ENCODE assay signal across 37 cellular contexts in the genomic region with DNA sequence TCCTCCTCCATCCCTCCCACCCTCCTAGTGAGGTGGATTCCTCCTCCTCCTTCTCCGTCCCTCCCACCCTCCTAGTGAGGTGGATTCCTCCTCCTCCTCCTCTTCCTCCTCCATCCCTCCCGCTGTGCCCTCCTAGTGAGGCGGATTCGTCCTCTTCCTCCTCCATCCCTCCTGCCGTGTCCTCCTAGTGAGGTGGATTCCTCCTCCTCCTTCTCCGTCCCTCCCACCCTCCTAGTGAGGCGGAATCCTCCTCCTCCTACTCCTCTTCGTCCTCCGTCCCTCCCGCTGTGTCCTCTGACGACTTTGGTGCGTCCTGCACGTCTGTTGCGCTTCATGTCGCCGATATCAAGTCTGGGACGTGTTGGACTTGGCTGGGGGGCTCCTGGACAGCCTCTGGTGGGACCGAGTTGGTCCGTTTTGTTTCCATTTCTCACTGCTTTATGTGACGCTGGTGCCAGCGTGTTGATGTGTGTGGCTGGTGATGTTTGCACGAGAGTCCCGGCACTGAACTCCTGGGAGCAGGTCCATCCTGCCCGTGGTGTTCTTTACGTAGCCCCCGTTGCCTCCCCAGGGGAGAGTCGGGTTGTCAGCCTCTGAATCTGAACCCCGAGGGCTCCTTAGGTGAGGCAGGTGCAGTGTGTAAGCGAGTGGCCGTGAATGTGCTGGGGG. TPM values are rescaled to one million over a fixed set of nuclear protein-coding genes. Genes with fewer than 3 reads are reported as not detected.
A peak's percentile ranks its signal among the peaks of the same experiment; 100 is the strongest.
DNase-seq lines count a peak whose midpoint lies in the region; ATAC-seq, FAIRE-seq and TF ChIP-seq lines count a peak whose summit lies in the region.
"Had no signal": no experiment of that assay in that cellular context is flagged by ENCODE, and none has a peak within 500 bp of the region (broad histone marks: within the 10 kb centered on the region; RNA-seq: fewer than 3 reads in every experiment).

No MANE protein-coding gene starts in this region.

- no peak overlapping the region for H2BK20ac ChIP-seq in H9 (ENCODE audit: low read depth, low read length, poor library complexity, severe bottlenecking)

- CTCF ChIA-PET in activated naive CD4-positive, alpha-beta T cell treated with anti-CD3 and anti-CD28 coated beads, Interleukin-2, amount 10 ng/mL, durations not matched to agents 7 days and 5 days (lab: Charles Lee): no interaction called here

- H3K14ac ChIP-seq in H9 (ENCODE audit: insufficient read depth, low read length): no peak overlapping the region

- no peak for TF ChIP-seq CTCF in H9 (conservative IDR thresholded peaks at IDR 0.05)
- no peak for TF ChIP-seq CTCF in stomach (IDR thresholded peaks at IDR 0.05)

- no peak overlapping the region for H4K8ac ChIP-seq in H9 (replicated peaks; ENCODE audit: insufficient read length, low read depth, low read length)

- no peak for DNase-seq in activated naive CD4-positive, alpha-beta T cell treated with anti-CD3 and anti-CD28 coated beads, Interleukin-2, amount 10 ng/mL, durations not matched to agents 7 days and 5 days
- no peak for DNase-seq in activated naive CD4-positive, alpha-beta T cell treated with anti-CD3 and anti-CD28 coated beads, Interleukin-2, amount 50 U/mL, for 72 hours (ENCODE audit: low spot score in 2 of 2)
- DNase-seq in H9 (no peak), memory B cell (ENCODE audit: low spot score in 2 of 2) (no peak), stomach (peak; percentile 11), urothelium cell line (ENCODE audit: low spot score) (no peak), NCI-H2196 treated with DMSO at 0.1 percent for 48 hours (lab: John Stamatoyannopoulos, UW; ENCODE audit: unreplicated experiment) (no peak)
- DNase-seq: ACHN; activated CD4-positive, alpha-beta T cell treated with anti-CD3 and anti-CD28 coated beads for 48 hours; activated naive CD8-positive, alpha-beta T cell treated with anti-CD3 and anti-CD28 coated beads, Interleukin-2, amount 50 U/mL, for 24 hours; BE2C; DMS153; effector memory CD4-positive, alpha-beta T cell; erythroblast; HCEC 1CT; immature natural killer cell; left colon; mammary epithelial cell; MV-4-11; NCI-H1436 treated with DMSO at 0.1 percent for 48 hours; NCI-H2107; NCI-H446; NCI-H748 treated with DMSO at 0.1 percent for 48 hours; SIG-M5; stimulated activated CD4-positive, alpha-beta T cell treated with anti-CD3 and anti-CD28 coated beads, Interleukin-1b, Interleukin-23, amount 100 ng/mL, for 48 hours had no signal

- H2BK15ac ChIP-seq in H9 (ENCODE audit: low read depth, low read length): no peak overlapping the region

- no peak overlapping the region for H3K56ac ChIP-seq in H9 (ENCODE audit: insufficient read length, low read depth, low read length)

- H3K4me3 ChIP-seq in stomach: no peak overlapping the region
- H3K4me3 ChIP-seq: coronary artery, right atrium auricular region, smooth muscle cell, thoracic aorta had no signal

- no peak overlapping the region for H3K4me3 Mint-ChIP-seq in activated naive CD4-positive, alpha-beta T cell treated with anti-CD3 and anti-CD28 coated beads, Interleukin-2, amount 10 ng/mL, durations not matched to agents 7 days and 5 days
- no peak overlapping the region for H3K4me3 Mint-ChIP-seq in H9
- no peak overlapping the region for H3K4me3 Mint-ChIP-seq in memory B cell
- H3K4me3 Mint-ChIP-seq: activated naive CD8-positive, alpha-beta T cell treated with anti-CD3 and anti-CD28 coated beads, Interleukin-2, amount 50 U/mL, for 24 hours; activated T-helper 17 cell treated with anti-CD3 and anti-CD28 coated beads, Interleukin-2, amount 50 U/mL, for 72 hours; immature natural killer cell; neural crest cell; stimulated activated naive CD8-positive, alpha-beta T cell treated with anti-CD3 and anti-CD28 coated beads, Interleukin-15, Interleukin-2, amounts not matched to agents 100 ng/mL and 50 ng/mL, for 24 hours had no signal

- no peak overlapping the region for H2BK12ac ChIP-seq in H9 (ENCODE audit: insufficient read length, low read depth, low read length)

- FAIRE-seq in urothelium cell line (lab: Jason Lieb, UNC): no peak
- FAIRE-seq: GM12892 had no signal

- TF ChIP-seq POLR2A in stomach (IDR thresholded peaks at IDR 0.05): no peak

- no peak for TF ChIP-seq EP300 in stomach (IDR thresholded peaks at IDR 0.05)

- no peak overlapping the region for H3K4ac ChIP-seq in H9 (ENCODE audit: low read depth, low read length)

- H3K36me3 Mint-ChIP-seq in activated naive CD4-positive, alpha-beta T cell treated with anti-CD3 and anti-CD28 coated beads, Interleukin-2, amount 10 ng/mL, durations not matched to agents 7 days and 5 days: peaks cover 66% of the 10 kb centered on the region
- peaks cover 36 to 40% of the 10 kb centered on the region in 2 donors for H3K36me3 Mint-ChIP-seq in activated naive CD4-positive, alpha-beta T cell treated with anti-CD3 and anti-CD28 coated beads, Interleukin-2, amount 50 U/mL, for 72 hours
- H3K36me3 Mint-ChIP-seq in H9 (ENCODE audit: insufficient read depth in 1 of 3, low read depth in 3 of 3) (peaks cover 46 to 79% (median 74%) of the 10 kb centered on the region in 3 experiments), memory B cell (peaks cover 34% of the 10 kb centered on the region)

- H3K27ac ChIP-seq in H9 (ENCODE audit: insufficient read length, low read depth, low read length) (no peak overlapping the region), stomach (no peak overlapping the region)
- H3K27ac ChIP-seq: coronary artery, right atrium auricular region, thoracic aorta had no signal

- H2BK5ac ChIP-seq in H9 (ENCODE audit: insufficient read length, low read length): no peak overlapping the region

- intact Hi-C loops in stomach (cut with DNase I; ENCODE audit: low total_unique reads): no loop called here

- H3K27ac Mint-ChIP-seq in activated naive CD4-positive, alpha-beta T cell treated with anti-CD3 and anti-CD28 coated beads, Interleukin-2, amount 10 ng/mL, durations not matched to agents 7 days and 5 days: peak overlapping the region; percentile 55
- H3K27ac Mint-ChIP-seq in activated naive CD4-positive, alpha-beta T cell treated with anti-CD3 and anti-CD28 coated beads, Interleukin-2, amount 50 U/mL, for 72 hours: no peak overlapping the region
- H3K27ac Mint-ChIP-seq in H9: peak overlapping the region; percentile 22 to 75 (median 68); a peak in 3 of 7 replicates
- H3K27ac Mint-ChIP-seq in memory B cell: peak overlapping the region; percentile 89
- H3K27ac Mint-ChIP-seq: activated naive CD8-positive, alpha-beta T cell treated with anti-CD3 and anti-CD28 coated beads, Interleukin-2, amount 50 U/mL, for 24 hours; activated T-helper 17 cell treated with anti-CD3 and anti-CD28 coated beads, Interleukin-2, amount 50 U/mL, for 72 hours; stimulated activated naive CD8-positive, alpha-beta T cell treated with anti-CD3 and anti-CD28 coated beads, Interleukin-15, Interleukin-2, amounts not matched to agents 100 ng/mL and 50 ng/mL, for 24 hours had no signal

- H3K27me3 ChIP-seq in H9 (ENCODE audit: insufficient read depth, low read length): no peaks in the 10 kb centered on the region
- H3K27me3 ChIP-seq in stomach: no peaks in the 10 kb centered on the region
- H3K27me3 ChIP-seq: BE2C, right atrium auricular region had no signal

- H3K23ac ChIP-seq in H9 (ENCODE audit: insufficient read length, low read depth, low read length): no peak overlapping the region

- no peak overlapping the region for H4K91ac ChIP-seq in H9 (ENCODE audit: insufficient read length, low read depth, low read length)

- no peak overlapping the region for H2AK5ac ChIP-seq in H9 (ENCODE audit: insufficient read length, low read length)

- peaks cover 28% of the 10 kb centered on the region for H3K4me1 Mint-ChIP-seq in activated naive CD4-positive, alpha-beta T cell treated with anti-CD3 and anti-CD28 coated beads, Interleukin-2, amount 10 ng/mL, durations not matched to agents 7 days and 5 days
- H3K4me1 Mint-ChIP-seq in H9 (peaks cover 8 to 9% of the 10 kb centered on the region in 2 experiments), memory B cell (peaks cover 22% of the 10 kb centered on the region)

- no peak overlapping the region for H3K18ac ChIP-seq in H9 (ENCODE audit: insufficient read length, low read depth, low read length)

- H3K27me3 Mint-ChIP-seq in activated naive CD4-positive, alpha-beta T cell treated with anti-CD3 and anti-CD28 coated beads, Interleukin-2, amount 10 ng/mL, durations not matched to agents 7 days and 5 days: no peaks in the 10 kb centered on the region
- H3K27me3 Mint-ChIP-seq in H9 (ENCODE audit: low read depth) (no peaks in the 10 kb centered on the region), memory B cell (no peaks in the 10 kb centered on the region)
- H3K27me3 Mint-ChIP-seq: activated naive CD8-positive, alpha-beta T cell treated with anti-CD3 and anti-CD28 coated beads, Interleukin-2, amount 50 U/mL, for 24 hours; activated T-helper 17 cell treated with anti-CD3 and anti-CD28 coated beads, Interleukin-2, amount 50 U/mL, for 72 hours; stimulated activated naive CD8-positive, alpha-beta T cell treated with anti-CD3 and anti-CD28 coated beads, Interleukin-15, Interleukin-2, amounts not matched to agents 100 ng/mL and 50 ng/mL, for 24 hours had no signal

- H3K79me1 ChIP-seq in H9 (ENCODE audit: insufficient read depth, low read depth, low read length, poor library complexity, severe bottlenecking): peaks cover 14% of the 10 kb centered on the region

- H3T11ph ChIP-seq in H9 (ENCODE audit: low read length): no peak overlapping the region

- no peak for ATAC-seq in activated naive CD4-positive, alpha-beta T cell treated with anti-CD3 and anti-CD28 coated beads, Interleukin-2, amount 50 U/mL, for 72 hours
- ATAC-seq in memory B cell (ENCODE audit: low read depth): no peak
- ATAC-seq in HG02981 (IDR thresholded peaks at IDR 0.05; ENCODE audit: unreplicated experiment): no peak
- ATAC-seq: activated naive CD8-positive, alpha-beta T cell treated with anti-CD3 and anti-CD28 coated beads, Interleukin-2, amount 50 U/mL, for 24 hours; activated T-helper 17 cell treated with anti-CD3 and anti-CD28 coated beads, Interleukin-2, amount 50 U/mL, for 72 hours; left colon; Panc1 had no signal

- no peaks in the 10 kb centered on the region for H3K9me3 Mint-ChIP-seq in activated naive CD4-positive, alpha-beta T cell treated with anti-CD3 and anti-CD28 coated beads, Interleukin-2, amount 10 ng/mL, durations not matched to agents 7 days and 5 days
- H3K9me3 Mint-ChIP-seq in activated naive CD4-positive, alpha-beta T cell treated with anti-CD3 and anti-CD28 coated beads, Interleukin-2, amount 50 U/mL, for 72 hours: no peaks in the 10 kb centered on the region
- H3K9me3 Mint-ChIP-seq in H9: no peaks in the 10 kb centered on the region; a peak in 1 of 5 replicates
- H3K9me3 Mint-ChIP-seq in memory B cell: no peaks in the 10 kb centered on the region
- H3K9me3 Mint-ChIP-seq: activated naive CD8-positive, alpha-beta T cell treated with anti-CD3 and anti-CD28 coated beads, Interleukin-2, amount 50 U/mL, for 24 hours; activated T-helper 17 cell treated with anti-CD3 and anti-CD28 coated beads, Interleukin-2, amount 50 U/mL, for 72 hours; immature natural killer cell; neural crest cell; stimulated activated naive CD8-positive, alpha-beta T cell treated with anti-CD3 and anti-CD28 coated beads, Interleukin-15, Interleukin-2, amounts not matched to agents 100 ng/mL and 50 ng/mL, for 24 hours had no signal

- H3K4me1 ChIP-seq in H9 (ENCODE audit: insufficient read depth, low read length) (no peaks in the 10 kb centered on the region), stomach (peaks cover 21 to 40% (median 31%) of the 10 kb centered on the region in 4 donors)
- H3K4me1 ChIP-seq: BE2C had no signal

- H3K9me3 ChIP-seq in H9 (ENCODE audit: control insufficient read depth, low read depth, low read length) (no peaks in the 10 kb centered on the region), stomach (peaks cover 0 to 7% (median 0%) of the 10 kb centered on the region in 4 donors)
- H3K9me3 ChIP-seq: BE2C, right atrium auricular region, thoracic aorta had no signal

- peaks cover 23% of the 10 kb centered on the region; the same call in 1 of the 2 replicates for H3K79me2 ChIP-seq in H9 (ENCODE audit: insufficient read depth, low read length)

- no peak overlapping the region for H2AFZ ChIP-seq in H9 (ENCODE audit: low read length)

- no peak overlapping the region for H2BK120ac ChIP-seq in H9 (ENCODE audit: low read depth, low read length, poor library complexity, severe bottlenecking)

- no CpG with 5 or more reads among the region's 30 CpGs for WGBS in H9 (ENCODE audit: extremely low coverage, insufficient read length, low lambda C conversion rate)
- WGBS in stomach, 5 donors: 84 to 91% (median 87%) methylated on average over 24 to 30 of the region's 30 CpGs

- peaks cover 4% of the 10 kb centered on the region for H4K20me1 ChIP-seq in H9 (ENCODE audit: control insufficient read depth, insufficient read depth, insufficient read length)

- H4K5ac ChIP-seq in H9 (ENCODE audit: insufficient read length, low read depth, low read length): no peak overlapping the region

- H3K9ac ChIP-seq in H9 (ENCODE audit: extremely low read depth, insufficient read length, low read length): no peak overlapping the region

- no peak overlapping the region for H3K4me2 ChIP-seq in H9 (ENCODE audit: insufficient read depth, insufficient read length, low read length)
- H3K4me2 ChIP-seq: smooth muscle cell had no signal

- peaks cover 3% of the 10 kb centered on the region for H3K23me2 ChIP-seq in H9 (ENCODE audit: insufficient read length, low read depth, low read length, poor library complexity, severe bottlenecking)

- H3K36me3 ChIP-seq in stomach: peaks cover 79 to 86% (median 83%) of the 10 kb centered on the region in 4 donors

RNA-seq across cellular contexts. Expression of a gene that starts 5.4 kb away (rescaled TPM):
- total RNA-seq in activated naive CD4-positive, alpha-beta T cell treated with anti-CD3 and anti-CD28 coated beads, Interleukin-2, amount 50 U/mL, for 72 hours: 10 to 100 TPM; 48.6 to 70.1 TPM
- total RNA-seq in H9 (2021): 39.7 and 42.1 TPM in 2 replicates
- 100 to 1,000 TPM in 3 of 5 donors, 10 to 100 TPM in 2; 32.3 to 141 (median 109) TPM for total RNA-seq in stomach
- polyA plus RNA-seq in stomach: 10 to 100 TPM; 13.3 to 32.6 (median 15.8) TPM

RNA-seq across cellular contexts. Expression of a gene that starts 18.0 kb away (rescaled TPM):
- 1 to 10 TPM in 1 of 2 donors, not detected in 1; 1.1 TPM for total RNA-seq in activated naive CD4-positive, alpha-beta T cell treated with anti-CD3 and anti-CD28 coated beads, Interleukin-2, amount 50 U/mL, for 72 hours
- total RNA-seq in H9 (2021) (1.0 and 1.4 TPM in 2 replicates), stomach (not detected)
- under 1 TPM in 1 of 3 donors, not detected in 2; 0.43 TPM for polyA plus RNA-seq in stomach
- total RNA-seq: cardiac septum, left colon, LHCN-M2, mammary epithelial cell, right atrium auricular region, smooth muscle cell, thoracic aorta had no signal
- polyA plus RNA-seq: immature natural killer cell, mammary epithelial cell had no signal

RNA-seq across cellular contexts. Expression of a gene that starts 59.8 kb away (rescaled TPM):
- total RNA-seq in activated naive CD4-positive, alpha-beta T cell treated with anti-CD3 and anti-CD28 coated beads, Interleukin-2, amount 50 U/mL, for 72 hours: 10 to 100 TPM; 18.9 TPM
- not detected in 2 replicates for total RNA-seq in H9 (2021)
- total RNA-seq in stomach: 1 to 10 TPM in 3 of 5 donors, not detected in 2; 1.8 to 3.3 (median 1.9) TPM
- under 1 TPM; 0.31 to 0.76 (median 0.70) TPM for polyA plus RNA-seq in stomach
- total RNA-seq: mammary epithelial cell, neural crest cell, smooth muscle cell had no signal
- polyA plus RNA-seq: mammary epithelial cell, smooth muscle cell had no signal

Comparison
In these comparisons a context has a peak if more than half of its experiments do, and no peak if none do; other contexts are left out.
1. H3K27ac Mint-ChIP-seq: peak in activated naive CD4-positive, alpha-beta T cell treated with anti-CD3 and anti-CD28 coated beads, Interleukin-2, amount 10 ng/mL, durations not matched to agents 7 days and 5 days (single experiment), H9 (3 of 3) and memory B cell (single experiment); none in activated naive CD4-positive, alpha-beta T cell treated with anti-CD3 and anti-CD28 coated beads, Interleukin-2, amount 50 U/mL, for 72 hours (0 of 2).
2. RNA of a gene that starts 59.8 kb away (total RNA-seq): 18.9 TPM in activated naive CD4-positive, alpha-beta T cell treated with anti-CD3 and anti-CD28 coated beads, Interleukin-2, amount 50 U/mL, for 72 hours; 1.8 to 3.3 TPM in stomach and not detected in H9; every median in the first group is over 4 times any median in the second.